Comparison of ENCODE assay signal across 1 cellular context in genomic region chr20:31705191-31705590, GRCh38.
A peak's percentile ranks its signal among the peaks of the same experiment; 100 is the strongest.
TF ChIP-seq lines count a peak whose summit lies in the region.

No MANE protein-coding gene starts in this region.

TF ChIP-seq in K562, 482 proteins besides CTCF, POLR2A, EP300 and RAD21:
- TF ChIP-seq ADNP (tag; IDR thresholded peaks at IDR 0.05) (peak; percentile 53; the same call in 1 of the 2 replicates), CHCHD3 (CRISPR knock-in tag; IDR thresholded peaks at IDR 0.05) (no peak), NCOA2 (IDR thresholded peaks at IDR 0.05; ENCODE audit: partially characterized antibody in 2 of 2) (peak in 1 of 2 experiments; percentile 17), BCOR (IDR thresholded peaks at IDR 0.05) (peak; percentile 73), TFAM (CRISPR knock-in tag; conservative IDR thresholded peaks at IDR 0.05) (no peak), CREM (IDR thresholded peaks at IDR 0.05; ENCODE audit: low read depth) (no peak), RBM25 (IDR thresholded peaks at IDR 0.05; ENCODE audit: low read depth, low read length, severe bottlenecking) (peak; percentile 85), PRMT5 (CRISPR knock-in tag; IDR thresholded peaks at IDR 0.05) (no peak)
